ENCODE assay signal across 2 cellular contexts in the genomic region with DNA sequence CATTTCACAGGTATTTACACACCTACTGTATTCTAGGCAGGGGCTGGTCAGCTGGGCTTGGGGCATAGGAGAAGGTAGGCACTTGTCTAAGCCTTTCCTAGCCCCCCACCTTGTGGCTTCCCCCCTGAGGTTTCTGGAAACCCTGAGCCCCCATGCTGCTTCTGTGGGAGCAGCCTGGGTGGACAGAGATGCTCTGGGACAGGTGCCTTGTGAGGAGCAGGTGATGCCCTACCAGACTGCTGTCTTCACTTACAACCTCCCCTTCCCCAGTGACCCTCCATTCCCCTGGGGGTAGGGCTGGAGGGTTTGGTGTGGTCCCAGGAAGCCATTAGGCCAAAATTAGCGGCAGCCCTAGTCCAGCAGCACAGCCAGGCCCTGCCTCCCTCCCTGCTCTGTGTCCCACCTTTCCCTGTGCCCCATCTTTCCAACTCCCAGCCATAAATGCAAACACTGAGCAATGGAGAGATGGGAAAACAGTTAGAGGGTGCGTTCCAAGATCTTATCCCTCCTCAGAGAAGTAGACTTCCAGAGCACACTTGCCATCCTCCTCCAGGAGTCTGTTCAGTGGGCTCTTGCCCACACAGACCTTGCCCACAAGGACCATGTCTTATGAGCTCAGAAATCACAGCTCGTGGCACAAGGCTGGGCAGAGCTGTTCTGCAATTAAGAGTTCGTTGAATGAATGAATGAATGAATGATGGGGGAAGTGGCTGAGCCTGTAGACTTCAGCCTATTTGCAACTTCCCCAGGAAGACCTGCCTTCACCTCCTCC.
TF ChIP-seq lines count a peak whose summit lies in the region.

No MANE protein-coding gene starts in this region.

TF ChIP-seq in SK-N-SH, 30 proteins besides CTCF, POLR2A, EP300 and RAD21 (continued from another document):
- TF ChIP-seq, protein P1, sequence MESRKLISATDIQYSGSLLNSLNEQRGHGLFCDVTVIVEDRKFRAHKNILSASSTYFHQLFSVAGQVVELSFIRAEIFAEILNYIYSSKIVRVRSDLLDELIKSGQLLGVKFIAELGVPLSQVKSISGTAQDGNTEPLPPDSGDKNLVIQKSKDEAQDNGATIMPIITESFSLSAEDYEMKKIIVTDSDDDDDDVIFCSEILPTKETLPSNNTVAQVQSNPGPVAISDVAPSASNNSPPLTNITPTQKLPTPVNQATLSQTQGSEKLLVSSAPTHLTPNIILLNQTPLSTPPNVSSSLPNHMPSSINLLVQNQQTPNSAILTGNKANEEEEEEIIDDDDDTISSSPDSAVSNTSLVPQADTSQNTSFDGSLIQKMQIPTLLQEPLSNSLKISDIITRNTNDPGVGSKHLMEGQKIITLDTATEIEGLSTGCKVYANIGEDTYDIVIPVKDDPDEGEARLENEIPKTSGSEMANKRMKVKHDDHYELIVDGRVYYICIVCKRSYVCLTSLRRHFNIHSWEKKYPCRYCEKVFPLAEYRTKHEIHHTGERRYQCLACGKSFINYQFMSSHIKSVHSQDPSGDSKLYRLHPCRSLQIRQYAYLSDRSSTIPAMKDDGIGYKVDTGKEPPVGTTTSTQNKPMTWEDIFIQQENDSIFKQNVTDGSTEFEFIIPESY (IDR thresholded peaks at IDR 0.05; ENCODE audit: borderline replicate concordance, low read depth) = no peak
- TF ChIP-seq, protein P2, sequence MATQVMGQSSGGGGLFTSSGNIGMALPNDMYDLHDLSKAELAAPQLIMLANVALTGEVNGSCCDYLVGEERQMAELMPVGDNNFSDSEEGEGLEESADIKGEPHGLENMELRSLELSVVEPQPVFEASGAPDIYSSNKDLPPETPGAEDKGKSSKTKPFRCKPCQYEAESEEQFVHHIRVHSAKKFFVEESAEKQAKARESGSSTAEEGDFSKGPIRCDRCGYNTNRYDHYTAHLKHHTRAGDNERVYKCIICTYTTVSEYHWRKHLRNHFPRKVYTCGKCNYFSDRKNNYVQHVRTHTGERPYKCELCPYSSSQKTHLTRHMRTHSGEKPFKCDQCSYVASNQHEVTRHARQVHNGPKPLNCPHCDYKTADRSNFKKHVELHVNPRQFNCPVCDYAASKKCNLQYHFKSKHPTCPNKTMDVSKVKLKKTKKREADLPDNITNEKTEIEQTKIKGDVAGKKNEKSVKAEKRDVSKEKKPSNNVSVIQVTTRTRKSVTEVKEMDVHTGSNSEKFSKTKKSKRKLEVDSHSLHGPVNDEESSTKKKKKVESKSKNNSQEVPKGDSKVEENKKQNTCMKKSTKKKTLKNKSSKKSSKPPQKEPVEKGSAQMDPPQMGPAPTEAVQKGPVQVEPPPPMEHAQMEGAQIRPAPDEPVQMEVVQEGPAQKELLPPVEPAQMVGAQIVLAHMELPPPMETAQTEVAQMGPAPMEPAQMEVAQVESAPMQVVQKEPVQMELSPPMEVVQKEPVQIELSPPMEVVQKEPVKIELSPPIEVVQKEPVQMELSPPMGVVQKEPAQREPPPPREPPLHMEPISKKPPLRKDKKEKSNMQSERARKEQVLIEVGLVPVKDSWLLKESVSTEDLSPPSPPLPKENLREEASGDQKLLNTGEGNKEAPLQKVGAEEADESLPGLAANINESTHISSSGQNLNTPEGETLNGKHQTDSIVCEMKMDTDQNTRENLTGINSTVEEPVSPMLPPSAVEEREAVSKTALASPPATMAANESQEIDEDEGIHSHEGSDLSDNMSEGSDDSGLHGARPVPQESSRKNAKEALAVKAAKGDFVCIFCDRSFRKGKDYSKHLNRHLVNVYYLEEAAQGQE (IDR thresholded peaks at IDR 0.05; ENCODE audit: low read depth, low read length) = no peak

TF ChIP-seq in SK-N-SH treated with all-trans-retinoic acid at 6 μM for 48 hours, 23 proteins besides CTCF, POLR2A, EP300 and RAD21 (continued from another document):
- TF ChIP-seq ZNF565 (CRISPR knock-in tag; conservative IDR thresholded peaks at IDR 0.05; ENCODE audit: low read depth) (no peak), ZNF70 (CRISPR knock-in tag; IDR thresholded peaks at IDR 0.05) (no peak), BACH2 (CRISPR knock-in tag; IDR thresholded peaks at IDR 0.05; ENCODE audit: borderline replicate concordance) (no peak), PPARA (CRISPR knock-in tag; IDR thresholded peaks at IDR 0.05; ENCODE audit: borderline replicate concordance) (no peak), GLIS3 (CRISPR knock-in tag; IDR thresholded peaks at IDR 0.05) (no peak)
